18 cellular contexts compared by ENCODE assay signal in genomic region chr9:124947727-124948391, GRCh38. TPM values are rescaled to one million over a fixed set of nuclear protein-coding genes. Genes with fewer than 3 reads are reported as not detected.
DNase-seq lines count a peak whose midpoint lies in the region; ATAC-seq and TF ChIP-seq lines count a peak whose summit lies in the region.
"Had no signal": no experiment of that assay in that cellular context is flagged by ENCODE, and none has a peak within 500 bp of the region (broad histone marks: within the 10 kb centered on the region; RNA-seq: fewer than 3 reads in every experiment).

No MANE protein-coding gene starts in this region.

- H3K4me2 ChIP-seq in SK-N-SH, result no peak overlapping the region

- no peaks in the 10 kb centered on the region for H3K27me3 Mint-ChIP-seq in nephron progenitor cell (ENCODE audit: low read depth, poor library complexity)
- H3K27me3 Mint-ChIP-seq: B cell; CD8-positive, alpha-beta memory T cell; T-cell had no signal

- H3K9me2 ChIP-seq in SK-N-SH, result no peaks in the 10 kb centered on the region

- H3K27ac ChIP-seq in SK-N-SH (ENCODE audit: low read depth in 2 of 2, low read length in 1 of 2), result no peak overlapping the region
- H3K27ac ChIP-seq: C4-2B had no signal

- H3K9me3 ChIP-seq in SK-N-SH, result no peaks in the 10 kb centered on the region
- H3K9me3 ChIP-seq: MG63 had no signal

- no peaks in the 10 kb centered on the region for H3F3A ChIP-seq in SK-N-SH (replicated peaks; ENCODE audit: insufficient read depth)

- H4K20me1 ChIP-seq in SK-N-SH (ENCODE audit: insufficient read depth), result no peaks in the 10 kb centered on the region

- H3K4me3 Mint-ChIP-seq in nephron progenitor cell, result no peak overlapping the region
- H3K4me3 Mint-ChIP-seq: B cell; CD8-positive, alpha-beta memory T cell; T-cell had no signal

- peak overlapping the region; percentile 20 for H3K27ac Mint-ChIP-seq in nephron progenitor cell
- H3K27ac Mint-ChIP-seq: B cell, T-cell had no signal

- POLR2A ChIA-PET in SK-N-SH (lab: Yijun Ruan, JAX), result no interaction called here

- no peaks in the 10 kb centered on the region for H3K79me2 ChIP-seq in SK-N-SH (ENCODE audit: insufficient read depth)

- H3K27me3 ChIP-seq in SK-N-SH (ENCODE audit: insufficient read depth), result no peaks in the 10 kb centered on the region
- H3K27me3 ChIP-seq: MG63 had no signal

- ATAC-seq in GM21576 (IDR thresholded peaks at IDR 0.05; ENCODE audit: unreplicated experiment), result no peak
- ATAC-seq: PC-3, T-cell had no signal

- H3K4me1 Mint-ChIP-seq in nephron progenitor cell, result peaks cover under 1% of the 10 kb centered on the region

- no peak overlapping the region for H2AFZ ChIP-seq in SK-N-SH (ENCODE audit: low read depth)

- CTCF ChIA-PET in SK-N-SH (lab: Yijun Ruan, JAX), result interaction anchor here (1.3 to 2.0 kb wide), 2 partner anchors 176 to 196 kb away, joined by 3 to 8 read pairs; partner anchors contain the start of gene SCAI

- H3K9me3 Mint-ChIP-seq in nephron progenitor cell, result no peaks in the 10 kb centered on the region
- H3K9me3 Mint-ChIP-seq: CD8-positive, alpha-beta memory T cell; T-cell had no signal

- no peak overlapping the region for H3K9ac ChIP-seq in SK-N-SH

- 77% methylated on average over 5 of the region's 5 CpGs for WGBS in SK-N-SH (ENCODE audit: low lambda C conversion rate)

- peaks cover 23% of the 10 kb centered on the region for H3K36me3 Mint-ChIP-seq in nephron progenitor cell (ENCODE audit: low read depth)

- no peak for TF ChIP-seq EP300 in SK-N-SH (IDR thresholded peaks at IDR 0.05; ENCODE audit: borderline replicate concordance in 1 of 2, low read depth in 1 of 2, low read length in 1 of 2)

- H3K36me3 ChIP-seq in SK-N-SH (replicated peaks in 1 of 2; ENCODE audit: control insufficient read depth in 1 of 2, insufficient read depth in 2 of 2, low read length in 1 of 2), result no peaks in the 10 kb centered on the region

- H3K4me1 ChIP-seq in SK-N-SH (ENCODE audit: control insufficient read depth in 1 of 2, insufficient read depth in 2 of 2, low read depth in 1 of 2, low read length in 1 of 2), result no peaks in the 10 kb centered on the region

- TF ChIP-seq CTCF in nephron progenitor cell (IDR thresholded peaks at IDR 0.05) (no peak), SK-N-SH (IDR thresholded peaks at IDR 0.05) (no peak)

- no peak for TF ChIP-seq RAD21 in SK-N-SH (IDR thresholded peaks at IDR 0.05; ENCODE audit: low read length)

- peak; percentile 84 for DNase-seq in NCI-H82 (lab: John Stamatoyannopoulos, UW)
- peak; percentile 33 for DNase-seq in fibroblast of peridontal ligament (ENCODE audit: extremely low read depth)
- no peak for DNase-seq in nephron progenitor cell
- no peak for DNase-seq in UCSD-AML1 (lab: John Stamatoyannopoulos, UW; ENCODE audit: unreplicated experiment)
- no peak for DNase-seq in SK-N-SH
- no peak for DNase-seq in SK-N-DZ (ENCODE audit: low spot score)
- DNase-seq: Calu3; CD8-positive, alpha-beta memory T cell; KBM-7; MG63; NCI-H2029; NCI-H345; NCI-H510A treated with DMSO at 0.1 percent for 48 hours; PC-3; T-cell had no signal

- no peak overlapping the region for H3K4me3 ChIP-seq in SK-N-SH (ENCODE audit: low read depth in 2 of 2, low read length in 1 of 2)
- H3K4me3 ChIP-seq: MG63 had no signal

TF ChIP-seq in SK-N-SH, 30 proteins besides CTCF, POLR2A, EP300 and RAD21:
- TF ChIP-seq PBX3 (IDR thresholded peaks at IDR 0.05) (no peak), GABPA (IDR thresholded peaks at IDR 0.05; ENCODE audit: low read depth) (no peak), SMC3 (IDR thresholded peaks at IDR 0.05; ENCODE audit: low read depth, low read length) (no peak), SIN3A (IDR thresholded peaks at IDR 0.05; ENCODE audit: borderline replicate concordance, low read depth, low read length) (no peak), RCOR1 (IDR thresholded peaks at IDR 0.05; ENCODE audit: low read length) (no peak), CHD2 (IDR thresholded peaks at IDR 0.05; ENCODE audit: low read length, partially characterized antibody) (no peak), MXI1 (IDR thresholded peaks at IDR 0.05; ENCODE audit: low read depth, low read length) (no peak), NFIC (IDR thresholded peaks at IDR 0.05; ENCODE audit: borderline replicate concordance) (no peak), RXRA (IDR thresholded peaks at IDR 0.05; ENCODE audit: borderline replicate concordance, low read depth) (no peak), MEF2A (IDR thresholded peaks at IDR 0.05; ENCODE audit: borderline replicate concordance, low read depth) (no peak), POLR2AphosphoS5 (IDR thresholded peaks at IDR 0.05; ENCODE audit: low read depth, low read length) (no peak)

RNA-seq across cellular contexts. Expression of gene GOLGA1, which starts 7.0 kb away (rescaled TPM):
- 10.0 and 11.0 TPM in 2 replicates for polyA plus RNA-seq in SK-N-SH (2012; rRNA removed)
- polyA plus RNA-seq in SK-N-SH (2012; cell fraction: cytosol; rRNA removed), result 8.2 and 8.7 TPM in 2 replicates
- polyA plus RNA-seq in SK-N-SH (2012; cell fraction: nucleus; rRNA removed), result 35.5 and 48.6 TPM in 2 replicates
- 9.3 and 10.4 TPM in 2 replicates for polyA plus RNA-seq in SK-N-DZ (2014; cell fraction: cytosol; rRNA removed)
- 41.3 and 42.8 TPM in 2 replicates for polyA plus RNA-seq in SK-N-DZ (2014; cell fraction: nucleus; rRNA removed)

Comparison
In these comparisons a context has a peak if more than half of its experiments do, and no peak if none do; other contexts are left out.
1. DNase-seq: peak in NCI-H82 (single experiment) and fibroblast of peridontal ligament (single experiment); none in nephron progenitor cell (single experiment), UCSD-AML1 (single experiment), SK-N-SH (single experiment) and SK-N-DZ (single experiment).